In the genomic region with DNA sequence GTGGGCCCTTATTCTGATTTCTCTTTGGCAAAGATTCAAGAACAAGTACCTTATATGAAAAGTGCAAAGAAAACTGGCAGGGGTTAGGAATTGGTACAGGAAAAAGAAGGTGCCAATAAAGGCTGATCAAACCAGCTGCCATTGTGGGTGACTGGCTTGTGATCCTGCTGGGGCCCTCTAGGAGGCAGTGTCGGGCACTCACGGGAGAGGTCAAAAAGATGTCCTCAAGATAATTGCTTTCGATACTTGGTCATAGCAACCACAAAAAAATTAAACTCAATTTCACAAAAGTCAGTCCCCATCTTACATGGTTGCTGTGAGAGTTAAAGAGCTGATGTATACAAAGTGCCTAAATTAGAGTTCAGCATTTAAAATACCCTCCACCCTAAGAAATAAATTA, we compare ENCODE assay signal across 1 cellular context.
A peak's percentile ranks its signal among the peaks of the same experiment; 100 is the strongest.
TF ChIP-seq lines count a peak whose summit lies in the region.

No MANE protein-coding gene starts in this region.

TF ChIP-seq in GM12878, 131 proteins besides CTCF, POLR2A, EP300 and RAD21:
- TF ChIP-seq POLR2AphosphoS5 (IDR thresholded peaks at IDR 0.05; ENCODE audit: low read length): no peak
- TF ChIP-seq, protein P1, sequence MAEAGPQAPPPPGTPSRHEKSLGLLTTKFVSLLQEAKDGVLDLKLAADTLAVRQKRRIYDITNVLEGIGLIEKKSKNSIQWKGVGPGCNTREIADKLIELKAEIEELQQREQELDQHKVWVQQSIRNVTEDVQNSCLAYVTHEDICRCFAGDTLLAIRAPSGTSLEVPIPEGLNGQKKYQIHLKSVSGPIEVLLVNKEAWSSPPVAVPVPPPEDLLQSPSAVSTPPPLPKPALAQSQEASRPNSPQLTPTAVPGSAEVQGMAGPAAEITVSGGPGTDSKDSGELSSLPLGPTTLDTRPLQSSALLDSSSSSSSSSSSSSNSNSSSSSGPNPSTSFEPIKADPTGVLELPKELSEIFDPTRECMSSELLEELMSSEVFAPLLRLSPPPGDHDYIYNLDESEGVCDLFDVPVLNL (IDR thresholded peaks at IDR 0.05; ENCODE audit: low read depth, low read length): no peak
- TF ChIP-seq YY1 (IDR thresholded peaks at IDR 0.05; ENCODE audit: low read depth, low read length): 0 out of 2 replicates have a peak, but pooled peaks have one; percentile 50
- TF ChIP-seq, protein P2, sequence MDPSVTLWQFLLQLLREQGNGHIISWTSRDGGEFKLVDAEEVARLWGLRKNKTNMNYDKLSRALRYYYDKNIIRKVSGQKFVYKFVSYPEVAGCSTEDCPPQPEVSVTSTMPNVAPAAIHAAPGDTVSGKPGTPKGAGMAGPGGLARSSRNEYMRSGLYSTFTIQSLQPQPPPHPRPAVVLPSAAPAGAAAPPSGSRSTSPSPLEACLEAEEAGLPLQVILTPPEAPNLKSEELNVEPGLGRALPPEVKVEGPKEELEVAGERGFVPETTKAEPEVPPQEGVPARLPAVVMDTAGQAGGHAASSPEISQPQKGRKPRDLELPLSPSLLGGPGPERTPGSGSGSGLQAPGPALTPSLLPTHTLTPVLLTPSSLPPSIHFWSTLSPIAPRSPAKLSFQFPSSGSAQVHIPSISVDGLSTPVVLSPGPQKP (IDR thresholded peaks at IDR 0.05; ENCODE audit: low read depth, low read length): no peak
- TF ChIP-seq, protein P3, sequence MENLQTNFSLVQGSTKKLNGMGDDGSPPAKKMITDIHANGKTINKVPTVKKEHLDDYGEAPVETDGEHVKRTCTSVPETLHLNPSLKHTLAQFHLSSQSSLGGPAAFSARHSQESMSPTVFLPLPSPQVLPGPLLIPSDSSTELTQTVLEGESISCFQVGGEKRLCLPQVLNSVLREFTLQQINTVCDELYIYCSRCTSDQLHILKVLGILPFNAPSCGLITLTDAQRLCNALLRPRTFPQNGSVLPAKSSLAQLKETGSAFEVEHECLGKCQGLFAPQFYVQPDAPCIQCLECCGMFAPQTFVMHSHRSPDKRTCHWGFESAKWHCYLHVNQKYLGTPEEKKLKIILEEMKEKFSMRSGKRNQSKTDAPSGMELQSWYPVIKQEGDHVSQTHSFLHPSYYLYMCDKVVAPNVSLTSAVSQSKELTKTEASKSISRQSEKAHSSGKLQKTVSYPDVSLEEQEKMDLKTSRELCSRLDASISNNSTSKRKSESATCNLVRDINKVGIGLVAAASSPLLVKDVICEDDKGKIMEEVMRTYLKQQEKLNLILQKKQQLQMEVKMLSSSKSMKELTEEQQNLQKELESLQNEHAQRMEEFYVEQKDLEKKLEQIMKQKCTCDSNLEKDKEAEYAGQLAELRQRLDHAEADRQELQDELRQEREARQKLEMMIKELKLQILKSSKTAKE (IDR thresholded peaks at IDR 0.05; ENCODE audit: low read depth, poor library complexity, severe bottlenecking): no peak
- no peak for TF ChIP-seq RB1 (IDR thresholded peaks at IDR 0.05; ENCODE audit: borderline replicate concordance)
